Comparison of ENCODE assay signal across 25 cellular contexts in the genomic region with DNA sequence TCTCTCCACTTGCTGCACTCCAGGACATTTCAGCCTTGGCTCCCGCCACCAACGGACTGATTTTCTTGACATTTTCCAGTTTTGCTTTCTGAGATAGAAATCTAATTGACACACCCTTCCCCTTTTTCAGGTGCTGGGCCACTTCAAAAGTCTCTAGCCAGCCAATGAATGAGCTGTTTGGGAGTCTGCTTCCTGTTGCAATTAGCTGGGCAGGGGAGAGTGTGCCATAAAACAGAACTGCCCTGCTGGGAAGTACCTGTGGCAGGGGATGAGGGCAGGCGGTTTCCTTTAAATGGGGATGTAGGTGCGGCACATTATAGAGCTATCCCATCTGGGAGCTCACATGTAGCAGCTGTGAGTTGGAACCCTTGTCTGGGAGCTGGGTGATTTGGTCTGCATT. TPM values are rescaled to one million over a fixed set of nuclear protein-coding genes. Genes with fewer than 3 reads are reported as not detected.
DNase-seq lines count a peak whose midpoint lies in the region; ATAC-seq lines count a peak whose summit lies in the region.
"Had no signal": no experiment of that assay in that cellular context is flagged by ENCODE, and none has a peak within 500 bp of the region (broad histone marks: within the 10 kb centered on the region; RNA-seq: fewer than 3 reads in every experiment).

No MANE protein-coding gene starts in this region.

- H3K27ac Mint-ChIP-seq in CD8-positive, alpha-beta memory T cell: peak overlapping the region in 1 of 8 donors; percentile 75
- peak overlapping the region in 1 of 6 donors; percentile 24 for H3K27ac Mint-ChIP-seq in naive B cell

- peaks cover 12 to 17% (median 17%) of the 10 kb centered on the region in 3 donors for H3K4me1 Mint-ChIP-seq in CD8-positive, alpha-beta memory T cell
- peaks cover 13 to 19% (median 14%) of the 10 kb centered on the region in 3 donors for H3K4me1 Mint-ChIP-seq in naive B cell

- peak overlapping the region in 4 of 7 donors; percentile 24 to 61 (median 54) for H3K4me3 Mint-ChIP-seq in CD8-positive, alpha-beta memory T cell
- H3K4me3 Mint-ChIP-seq in naive B cell: peak overlapping the region in 6 of 8 donors; percentile 59 to 95 (median 70)

- H3K9me3 Mint-ChIP-seq in CD8-positive, alpha-beta memory T cell: no peaks in the 10 kb centered on the region
- H3K9me3 Mint-ChIP-seq in naive B cell: no peaks in the 10 kb centered on the region

- POLR2A ChIA-PET in CD8-positive, alpha-beta memory T cell (lab: Charles Lee): no interaction called here

- no peaks in the 10 kb centered on the region for H3K27me3 ChIP-seq in CD8-positive, alpha-beta memory T cell (ENCODE audit: insufficient read depth, low read length, poor library complexity, severe bottlenecking)
- H3K27me3 ChIP-seq: heart left ventricle, stomach had no signal

- peaks cover 0 to 4% (median 2%) of the 10 kb centered on the region in 3 donors for H3K36me3 Mint-ChIP-seq in CD8-positive, alpha-beta memory T cell
- peaks cover 0 to 5% of the 10 kb centered on the region in 2 donors for H3K36me3 Mint-ChIP-seq in naive B cell

- peaks cover 0 to under 1% of the 10 kb centered on the region in 2 donors for H3K27me3 Mint-ChIP-seq in CD8-positive, alpha-beta memory T cell
- peaks cover 0 to 5% (median 0%) of the 10 kb centered on the region in 3 donors for H3K27me3 Mint-ChIP-seq in naive B cell

- H3K36me3 ChIP-seq in CD8-positive, alpha-beta memory T cell (ENCODE audit: insufficient read depth, low read length): no peaks in the 10 kb centered on the region
- H3K36me3 ChIP-seq: cardiac muscle cell, heart left ventricle, stomach had no signal

- ATAC-seq in naive B cell (ENCODE audit: low read depth in 2 of 2) (no peak), HG03045 (IDR thresholded peaks at IDR 0.05; ENCODE audit: unreplicated experiment) (no peak), GM18858 (IDR thresholded peaks at IDR 0.05; ENCODE audit: unreplicated experiment) (no peak)
- ATAC-seq: heart left ventricle, left ventricle myocardium superior had no signal

- no peak overlapping the region for H3K4me3 ChIP-seq in CD8-positive, alpha-beta memory T cell (ENCODE audit: low read length)
- H3K4me3 ChIP-seq: cardiac muscle cell, GM23248, heart left ventricle, stomach had no signal

- H3K4me1 ChIP-seq in CD8-positive, alpha-beta memory T cell (ENCODE audit: insufficient read depth, low read length): peaks cover 3% of the 10 kb centered on the region

- CTCF ChIA-PET in CD8-positive, alpha-beta memory T cell (lab: Charles Lee): interaction anchor here (1.4 to 12.4 kb wide), 9 partner anchors 12 to 1008 kb away, joined by 3 to 198 read pairs (median 5); partner anchors contain the start of gene PTS

- DNase-seq in DMS153 (lab: John Stamatoyannopoulos, UW): peak; percentile 12
- DNase-seq in DMS153 treated with DMSO at 0.1 percent for 48 hours (lab: John Stamatoyannopoulos, UW; ENCODE audit: unreplicated experiment): no peak
- DNase-seq in CD8-positive, alpha-beta memory T cell: no peak
- DNase-seq in SW480 (ENCODE audit: low spot score): peak; percentile 79
- no peak for DNase-seq in naive B cell
- DNase-seq in nucleus accumbens (lab: John Stamatoyannopoulos, UW): no peak
- DNase-seq: AML-193; GM23248; heart left ventricle; left ventricle myocardium superior; NCI-H1417 treated with DMSO at 0.1 percent for 48 hours; NCI-H82; SK-N-SH; stimulated activated CD4-positive, alpha-beta T cell treated with anti-CD3 and anti-CD28 coated beads, Interleukin-4, amount 100 ng/mL, for 1 hour; stomach; trophoblast cell had no signal

- H3K27ac ChIP-seq in CD8-positive, alpha-beta memory T cell (ENCODE audit: low read depth, low read length): no peak overlapping the region
- H3K27ac ChIP-seq: 22Rv1, cardiac muscle cell, GM23248, heart left ventricle, stomach had no signal

- H3K9me3 ChIP-seq in CD8-positive, alpha-beta memory T cell (ENCODE audit: low read length): no peaks in the 10 kb centered on the region
- H3K9me3 ChIP-seq: heart left ventricle, SK-N-SH, stomach had no signal

RNA-seq across cellular contexts. Expression of gene PLET1, which starts 21.1 kb away (rescaled TPM):
- total RNA-seq in CD8-positive, alpha-beta memory T cell: not detected
- polyA plus RNA-seq in CD8-positive, alpha-beta memory T cell: not detected
- under 1 TPM in 1 of 6 donors, not detected in 5; 0.98 TPM for polyA plus RNA-seq in naive B cell (ENCODE audit: low read depth in 6 of 6)
- total RNA-seq: cardiac muscle cell, dermis microvascular lymphatic vessel endothelial cell, endothelial cell of umbilical vein, GM23248, heart left ventricle, left ventricle myocardium superior, M059J, mucosa of gallbladder, renal cortical epithelial cell, stomach had no signal
- polyA plus RNA-seq: cardiac muscle cell, endothelial cell of umbilical vein, GM23248, heart left ventricle, SK-N-SH, stomach had no signal

RNA-seq across cellular contexts. Expression of gene PTS, which starts 55.5 kb away (rescaled TPM):
- 10 to 100 TPM; 38.4 to 40.8 TPM for total RNA-seq in CD8-positive, alpha-beta memory T cell
- polyA plus RNA-seq in CD8-positive, alpha-beta memory T cell: 11.6 TPM
- polyA plus RNA-seq in naive B cell (ENCODE audit: low read depth in 6 of 6): 10 to 100 TPM; 15.6 to 26.5 (median 22.7) TPM

Comparison
In these comparisons a context has a peak if more than half of its experiments do, and no peak if none do; other contexts are left out.
1. DNase-seq: peak in DMS153 (single experiment) and SW480 (single experiment); none in DMS153 treated with DMSO at 0.1 percent for 48 hours (single experiment), CD8-positive, alpha-beta memory T cell (0 of 5), naive B cell (single experiment) and nucleus accumbens (0 of 56).